In the genomic region with DNA sequence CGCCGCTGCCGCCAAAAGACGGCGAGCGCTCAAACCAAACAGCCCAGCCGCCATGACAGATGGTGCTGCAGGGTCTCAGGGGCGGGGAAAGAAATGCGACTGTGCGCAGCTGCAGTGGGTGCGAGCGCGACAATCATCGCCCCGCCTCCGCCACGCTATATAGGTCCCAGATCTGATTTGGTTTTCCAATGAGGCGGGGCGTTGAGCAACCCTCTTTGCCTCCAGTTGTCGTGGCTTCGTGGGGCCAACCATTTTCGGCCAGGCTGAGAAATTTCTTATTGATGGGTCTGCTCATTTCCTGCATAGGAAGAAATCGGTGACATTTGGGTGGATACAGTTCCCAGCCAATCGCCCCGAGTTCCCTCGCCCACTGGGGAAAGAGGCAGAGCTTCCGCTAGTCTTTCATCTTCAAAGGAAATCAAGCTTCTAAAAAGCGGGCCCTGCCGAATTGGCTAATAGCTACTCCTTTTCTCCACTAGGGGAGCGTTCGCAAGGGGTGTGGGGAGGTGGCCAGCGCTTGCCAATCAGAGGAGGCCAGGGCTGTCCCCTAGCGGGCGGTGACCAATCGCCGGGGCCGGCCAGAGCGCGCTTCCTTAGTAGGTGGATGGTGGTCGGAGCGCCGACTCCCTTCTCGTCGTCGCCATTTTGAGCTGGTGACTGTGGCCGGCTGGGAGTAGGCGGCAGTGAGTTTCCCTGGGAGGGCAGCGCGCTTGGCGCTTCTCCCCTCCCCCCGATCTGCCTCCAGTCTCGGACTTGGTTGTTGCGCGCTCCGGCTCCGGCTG, we compare ENCODE assay signal across 8 cellular contexts. TPM values are rescaled to one million over a fixed set of nuclear protein-coding genes. Genes with fewer than 3 reads are reported as not detected.
A peak's percentile ranks its signal among the peaks of the same experiment; 100 is the strongest.
DNase-seq lines count a peak whose midpoint lies in the region; ATAC-seq and TF ChIP-seq lines count a peak whose summit lies in the region.

A gene (minus strand): TSS at position 77 of the 782 bp plus-strand sequence. CDS start 23 bp downstream, at position 54.
A gene with protein sequence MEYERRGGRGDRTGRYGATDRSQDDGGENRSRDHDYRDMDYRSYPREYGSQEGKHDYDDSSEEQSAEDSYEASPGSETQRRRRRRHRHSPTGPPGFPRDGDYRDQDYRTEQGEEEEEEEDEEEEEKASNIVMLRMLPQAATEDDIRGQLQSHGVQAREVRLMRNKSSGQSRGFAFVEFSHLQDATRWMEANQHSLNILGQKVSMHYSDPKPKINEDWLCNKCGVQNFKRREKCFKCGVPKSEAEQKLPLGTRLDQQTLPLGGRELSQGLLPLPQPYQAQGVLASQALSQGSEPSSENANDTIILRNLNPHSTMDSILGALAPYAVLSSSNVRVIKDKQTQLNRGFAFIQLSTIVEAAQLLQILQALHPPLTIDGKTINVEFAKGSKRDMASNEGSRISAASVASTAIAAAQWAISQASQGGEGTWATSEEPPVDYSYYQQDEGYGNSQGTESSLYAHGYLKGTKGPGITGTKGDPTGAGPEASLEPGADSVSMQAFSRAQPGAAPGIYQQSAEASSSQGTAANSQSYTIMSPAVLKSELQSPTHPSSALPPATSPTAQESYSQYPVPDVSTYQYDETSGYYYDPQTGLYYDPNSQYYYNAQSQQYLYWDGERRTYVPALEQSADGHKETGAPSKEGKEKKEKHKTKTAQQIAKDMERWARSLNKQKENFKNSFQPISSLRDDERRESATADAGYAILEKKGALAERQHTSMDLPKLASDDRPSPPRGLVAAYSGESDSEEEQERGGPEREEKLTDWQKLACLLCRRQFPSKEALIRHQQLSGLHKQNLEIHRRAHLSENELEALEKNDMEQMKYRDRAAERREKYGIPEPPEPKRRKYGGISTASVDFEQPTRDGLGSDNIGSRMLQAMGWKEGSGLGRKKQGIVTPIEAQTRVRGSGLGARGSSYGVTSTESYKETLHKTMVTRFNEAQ (plus strand): TSS at position 596 of the 782 bp plus-strand sequence. CDS start 2,261 bp downstream, outside the sequence.

- peak within 1 kb of the TSS; percentile 97 for H3K4me3 Mint-ChIP-seq in T-helper 1 cell treated with Interleukin-12 subunit alpha and Interleukin-12 subunit beta and Interleukin-4 antibody, amounts not matched to agents 30 μg/mL and 1 μg/mL, for 36 hours

- H3K27ac Mint-ChIP-seq in T-helper 1 cell treated with Interleukin-12 subunit alpha and Interleukin-12 subunit beta and Interleukin-4 antibody, amounts not matched to agents 30 μg/mL and 1 μg/mL, for 36 hours, result peak within 1 kb of the TSS; percentile 99

- no peaks in the 10 kb centered on the region for H3K9me3 ChIP-seq in prostate gland

- H3K4me1 ChIP-seq in prostate gland (replicated peaks), result no peaks in the 10 kb centered on the region
- H3K4me1 ChIP-seq in urinary bladder (ENCODE audit: insufficient read depth), result peaks cover 1% of the 10 kb centered on the region

- no peaks in the 10 kb centered on the region for H3K9me3 Mint-ChIP-seq in T-helper 1 cell treated with Interleukin-12 subunit alpha and Interleukin-12 subunit beta and Interleukin-4 antibody, amounts not matched to agents 30 μg/mL and 1 μg/mL, for 36 hours

- H3K4me1 Mint-ChIP-seq in T-helper 1 cell treated with Interleukin-12 subunit alpha and Interleukin-12 subunit beta and Interleukin-4 antibody, amounts not matched to agents 30 μg/mL and 1 μg/mL, for 36 hours (ENCODE audit: low read depth), result peaks cover 25% of the 10 kb centered on the region

- H3K27ac ChIP-seq in prostate gland, result peak within 1 kb of the TSS; percentile 93
- H3K27ac ChIP-seq in urinary bladder (ENCODE audit: low read depth), result peak within 1 kb of the TSS; percentile 98

- DNase-seq in NCI-H1694 (lab: John Stamatoyannopoulos, UW), result peak; percentile 92
- peak; percentile 82 for DNase-seq in amniotic stem cell (lab: John Stamatoyannopoulos, UW)
- DNase-seq in left cardiac atrium, result peak; percentile 94
- peak; percentile 91 for DNase-seq in prostate gland (ENCODE audit: low spot score)

- ATAC-seq in HG02885 (IDR thresholded peaks at IDR 0.05; ENCODE audit: poor library complexity, unreplicated experiment) (peak; percentile 91), left cardiac atrium (peak; percentile 97 to 98)

- TF ChIP-seq POLR2A in GM15510 (IDR thresholded peaks at IDR 0.05; ENCODE audit: borderline replicate concordance, extremely low read depth, insufficient read length) (peak; percentile 76), prostate gland (IDR thresholded peaks at IDR 0.05) (peak; percentile 75)

- H3K4me3 ChIP-seq in prostate gland (peak within 1 kb of the TSS; percentile 58 to 64), urinary bladder (ENCODE audit: low read depth, low read length) (peak within 1 kb of the TSS; percentile 63)

- peaks cover 34% of the 10 kb centered on the region for H3K36me3 Mint-ChIP-seq in T-helper 1 cell treated with Interleukin-12 subunit alpha and Interleukin-12 subunit beta and Interleukin-4 antibody, amounts not matched to agents 30 μg/mL and 1 μg/mL, for 36 hours (ENCODE audit: low read depth)

- no peaks in the 10 kb centered on the region for H3K27me3 Mint-ChIP-seq in T-helper 1 cell treated with Interleukin-12 subunit alpha and Interleukin-12 subunit beta and Interleukin-4 antibody, amounts not matched to agents 30 μg/mL and 1 μg/mL, for 36 hours (ENCODE audit: low read depth)

- TF ChIP-seq CTCF in prostate gland (IDR thresholded peaks at IDR 0.05), result peak; percentile 47 to 92 (median 68)

- H3K27me3 ChIP-seq in prostate gland (replicated peaks; ENCODE audit: insufficient read depth), result no peaks in the 10 kb centered on the region

- intact Hi-C loops in left cardiac atrium (cut with DNase I), result no loop called here
- intact Hi-C loops in prostate gland (cut with DNase I), result no loop called here

- H3K36me3 ChIP-seq in prostate gland (no peaks in the 10 kb centered on the region), urinary bladder (ENCODE audit: insufficient read depth) (no peaks in the 10 kb centered on the region)

- under 1% methylated on average over 29 of the region's 56 CpGs for WGBS in prostate gland
- WGBS in urinary bladder, result under 1% methylated on average over 56 of the region's 56 CpGs

RNA-seq across cellular contexts. Expression of the first gene that starts in this region (rescaled TPM):
- total RNA-seq in left cardiac atrium (100 to 1,000 TPM; 137 to 138 TPM), prostate gland (100 to 1,000 TPM in 1 of 2 donors, 10 to 100 TPM in 1; 85.3 to 131 TPM), urinary bladder (47.5 TPM)
- 73.6 TPM for polyA plus RNA-seq in urinary bladder

RNA-seq across cellular contexts. Expression of the second gene that starts in this region (rescaled TPM):
- total RNA-seq in left cardiac atrium (10 to 100 TPM; 22.1 to 23.9 TPM), prostate gland (10 to 100 TPM; 45.0 to 49.0 TPM), urinary bladder (22.4 TPM)
- polyA plus RNA-seq in urinary bladder, result 34.7 TPM

Comparison
In these comparisons a context has a peak if more than half of its experiments do, and no peak if none do; other contexts are left out.
1. Peak in every context shown above with its lines: DNase-seq, ATAC-seq, H3K4me3 ChIP-seq and H3K27ac ChIP-seq.